28 cellular contexts compared by ENCODE assay signal in the genomic region with DNA sequence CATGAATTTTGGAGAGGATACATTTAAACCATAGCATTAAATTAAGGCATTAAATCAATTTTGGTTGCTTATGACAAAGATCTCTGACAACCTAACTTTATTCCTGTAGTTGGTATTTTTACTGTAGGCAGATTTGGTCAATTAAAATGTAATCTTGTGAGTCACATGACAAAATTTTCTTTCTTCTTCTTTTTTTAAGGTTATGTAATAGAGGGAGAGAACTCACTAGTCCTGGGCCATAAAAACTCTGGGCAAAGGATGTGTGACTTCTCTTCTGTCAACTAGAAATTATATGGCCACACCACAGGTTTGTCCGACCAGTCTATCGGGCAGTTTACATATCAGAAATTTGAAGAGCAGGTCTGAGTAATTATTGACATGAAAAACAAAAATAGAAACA.
"Had no signal": no experiment of that assay in that cellular context is flagged by ENCODE, and none has a peak within 500 bp of the region (broad histone marks: within the 10 kb centered on the region; RNA-seq: fewer than 3 reads in every experiment).

No MANE protein-coding gene starts in this region.

- H3K36me3 ChIP-seq: colonic mucosa, esophagus muscularis mucosa, esophagus squamous epithelium, gastrocnemius medialis, gastroesophageal sphincter, heart right ventricle had no signal

- H3K27ac ChIP-seq: colonic mucosa, coronary artery, dorsolateral prefrontal cortex, epithelial cell of prostate, esophagus muscularis mucosa, esophagus squamous epithelium, foreskin keratinocyte, gastrocnemius medialis, gastroesophageal sphincter had no signal

- H3K27me3 ChIP-seq: colonic mucosa, esophagus muscularis mucosa, esophagus squamous epithelium, foreskin keratinocyte, gastrocnemius medialis, gastroesophageal sphincter, heart right ventricle had no signal

- H3K4me1 ChIP-seq: colonic mucosa, foreskin keratinocyte, gastrocnemius medialis had no signal

- ATAC-seq: effector memory CD8-positive, alpha-beta T cell; esophagus mucosa; foreskin keratinocyte; gastrocnemius medialis; gastroesophageal sphincter; heart right ventricle had no signal

- H3K27me3 Mint-ChIP-seq: dendritic cell treated with granulocyte-macrophage colony-stimulating factor and Interleukin-4, amounts not matched to agents 40 ng/mL and 50 ng/mL, for 4 days had no signal

- H3K9me3 Mint-ChIP-seq: dendritic cell treated with granulocyte-macrophage colony-stimulating factor and Interleukin-4, amounts not matched to agents 40 ng/mL and 50 ng/mL, for 4 days; effector memory CD8-positive, alpha-beta T cell; endodermal cell had no signal

- H3K4me3 ChIP-seq: colonic mucosa, coronary artery, dorsolateral prefrontal cortex, esophagus muscularis mucosa, esophagus squamous epithelium, gastrocnemius medialis, gastroesophageal sphincter, heart right ventricle had no signal

- H3K9me3 ChIP-seq: colonic mucosa, esophagus muscularis mucosa, esophagus squamous epithelium, gastrocnemius medialis, gastroesophageal sphincter, heart right ventricle had no signal

- DNase-seq: colonic mucosa; cortex of kidney; dermis blood vessel endothelial cell; dorsolateral prefrontal cortex; effector CD4-positive, alpha-beta T cell; effector CD8-positive, alpha-beta T cell; effector memory CD4-positive, alpha-beta T cell; effector memory CD8-positive, alpha-beta T cell; endodermal cell; erythroblast; esophagus squamous epithelium; foreskin fibroblast; foreskin keratinocyte; foreskin melanocyte; gastrocnemius medialis; glutamatergic neuron; head of caudate nucleus; heart right ventricle had no signal

- FAIRE-seq: colon, endometrium, endothelial cell of umbilical vein, frontal cortex had no signal

- H3K27ac Mint-ChIP-seq: dendritic cell treated with granulocyte-macrophage colony-stimulating factor and Interleukin-4, amounts not matched to agents 40 ng/mL and 50 ng/mL, for 4 days; effector memory CD8-positive, alpha-beta T cell; endodermal cell had no signal

- H3K4me3 Mint-ChIP-seq: dendritic cell treated with granulocyte-macrophage colony-stimulating factor and Interleukin-4, amounts not matched to agents 40 ng/mL and 50 ng/mL, for 4 days; effector memory CD8-positive, alpha-beta T cell; endodermal cell had no signal

- H3K4me1 Mint-ChIP-seq: endodermal cell had no signal
